ENCODE assay signal across 27 cellular contexts in genomic region chr6:87297115-87297514, GRCh38. TPM values are rescaled to one million over a fixed set of nuclear protein-coding genes. Genes with fewer than 3 reads are reported as not detected.
"Had no signal": no experiment of that assay in that cellular context is flagged by ENCODE, and none has a peak within 500 bp of the region (broad histone marks: within the 10 kb centered on the region; RNA-seq: fewer than 3 reads in every experiment).

No MANE protein-coding gene starts in this region.

- ATAC-seq: esophagus mucosa; left lobe of liver; stimulated activated naive CD8-positive, alpha-beta T cell treated with anti-CD3 and anti-CD28 coated beads, Interleukin-15, Interleukin-2, amounts not matched to agents 100 U/mL and 50 U/mL, for 24 hours had no signal

- DNase-seq: activated B cell treated with CpG ODN at 0.5 μM for 24 hours; activated CD4-positive, alpha-beta memory T cell treated with anti-CD3 and anti-CD28 coated beads for 36 hours; activated CD4-positive, alpha-beta T cell treated with anti-CD3 and anti-CD28 coated beads for 4 hours; activated naive CD8-positive, alpha-beta T cell treated with anti-CD3 and anti-CD28 coated beads for 36 hours; activated T-cell treated with anti-CD3 and anti-CD28 coated beads for 4 hours; amniotic stem cell; foreskin melanocyte; glutamatergic neuron; hippocampal formation; midbrain; retina; stimulated activated CD4-positive, alpha-beta T cell treated with anti-CD3 and anti-CD28 coated beads, Interleukin-2, amount 100 ng/mL, for 24 hours; stimulated activated naive CD8-positive, alpha-beta T cell treated with anti-CD3 and anti-CD28 coated beads, Interleukin-15, Interleukin-2, amounts not matched to agents 100 U/mL and 50 U/mL, for 24 hours; T-helper 1 cell; T-helper 9 cell had no signal

- H3K36me3 Mint-ChIP-seq: activated CD4-positive, alpha-beta memory T cell treated with anti-CD3 and anti-CD28 coated beads for 36 hours; activated naive CD8-positive, alpha-beta T cell treated with anti-CD3 and anti-CD28 coated beads for 36 hours; brain had no signal

- H3K27me3 ChIP-seq: tibial nerve had no signal

- H3K36me3 ChIP-seq: tibial nerve had no signal

- H3K4me3 ChIP-seq: coronary artery, lung, tibial nerve had no signal

- H3K4me3 Mint-ChIP-seq: activated B cell treated with CpG ODN at 0.5 μM for 24 hours; activated CD4-positive, alpha-beta memory T cell treated with anti-CD3 and anti-CD28 coated beads for 36 hours; activated naive CD8-positive, alpha-beta T cell treated with anti-CD3 and anti-CD28 coated beads for 36 hours; brain; central memory CD8-positive, alpha-beta T cell had no signal

- H3K4me1 Mint-ChIP-seq: activated B cell treated with CpG ODN at 0.5 μM for 24 hours; activated naive CD8-positive, alpha-beta T cell treated with anti-CD3 and anti-CD28 coated beads for 36 hours; brain; central memory CD8-positive, alpha-beta T cell had no signal

- H3K9me3 Mint-ChIP-seq: activated B cell treated with CpG ODN at 0.5 μM for 24 hours; activated CD4-positive, alpha-beta memory T cell treated with anti-CD3 and anti-CD28 coated beads for 36 hours; activated naive CD8-positive, alpha-beta T cell treated with anti-CD3 and anti-CD28 coated beads for 36 hours; central memory CD8-positive, alpha-beta T cell had no signal

- H3K27ac ChIP-seq: coronary artery, tibial nerve had no signal

- H3K4me1 ChIP-seq: tibial nerve had no signal

- H3K27ac Mint-ChIP-seq: activated B cell treated with CpG ODN at 0.5 μM for 24 hours; activated CD4-positive, alpha-beta memory T cell treated with anti-CD3 and anti-CD28 coated beads for 36 hours; activated naive CD8-positive, alpha-beta T cell treated with anti-CD3 and anti-CD28 coated beads for 36 hours; brain had no signal

RNA-seq across cellular contexts. Expression of gene GJB7, which starts 32.0 kb away (rescaled TPM):
- total RNA-seq: activated B cell treated with CpG ODN at 0.5 μM for 24 hours; activated CD4-positive, alpha-beta memory T cell treated with anti-CD3 and anti-CD28 coated beads for 36 hours; activated naive CD8-positive, alpha-beta T cell treated with anti-CD3 and anti-CD28 coated beads for 36 hours; esophagus mucosa; left lobe of liver; omental fat pad; posterior vena cava; skeletal muscle tissue; tibial nerve had no signal
- polyA plus RNA-seq: keratinocyte, neural cell had no signal
